ENCODE assay signal across 14 cellular contexts in the genomic region with DNA sequence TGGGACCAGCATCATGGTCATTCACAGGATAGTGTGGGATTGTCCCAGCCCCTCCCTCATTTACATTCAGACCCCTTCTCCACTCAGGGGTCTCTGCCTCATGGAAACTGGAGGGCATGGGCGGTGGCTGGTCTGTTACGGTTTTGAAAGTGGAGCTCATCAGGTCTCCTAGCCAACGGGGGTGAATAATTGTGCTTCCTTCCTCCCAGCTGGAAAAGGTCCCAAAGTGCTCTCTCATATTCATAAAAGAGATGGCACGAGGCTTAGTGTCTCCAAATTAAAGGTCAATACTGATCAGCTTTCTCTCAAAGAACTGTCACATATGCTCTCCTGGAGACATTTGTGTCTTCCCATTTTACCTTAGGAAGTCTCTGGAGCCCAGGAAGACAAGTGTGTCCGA. TPM values are rescaled to one million over a fixed set of nuclear protein-coding genes. Genes with fewer than 3 reads are reported as not detected.
DNase-seq lines count a peak whose midpoint lies in the region; ATAC-seq and TF ChIP-seq lines count a peak whose summit lies in the region.
"Had no signal": no experiment of that assay in that cellular context is flagged by ENCODE, and none has a peak within 500 bp of the region (broad histone marks: within the 10 kb centered on the region; RNA-seq: fewer than 3 reads in every experiment).

No MANE protein-coding gene starts in this region.

- H3K36me3 Mint-ChIP-seq in stimulated activated naive CD8-positive, alpha-beta T cell treated with anti-CD3 and anti-CD28 coated beads, Interleukin-15, Interleukin-2, amounts not matched to agents 100 ng/mL and 50 ng/mL, for 24 hours (ENCODE audit: low read depth), result peaks cover 39% of the 10 kb centered on the region
- H3K36me3 Mint-ChIP-seq in dendritic cell treated with granulocyte-macrophage colony-stimulating factor and Interleukin-4, amounts not matched to agents 40 ng/mL and 50 ng/mL, for 4 days (ENCODE audit: low read depth), result peaks cover 16% of the 10 kb centered on the region
- H3K36me3 Mint-ChIP-seq in naive thymus-derived CD4-positive, alpha-beta T cell, result peaks cover 0 to 13% (median 8%) of the 10 kb centered on the region in 5 donors
- peaks cover 4% of the 10 kb centered on the region for H3K36me3 Mint-ChIP-seq in type B pancreatic cell

- peaks cover 13 to 52% of the 10 kb centered on the region in 2 donors for H3K4me1 ChIP-seq in naive thymus-derived CD4-positive, alpha-beta T cell (ENCODE audit: control insufficient read depth in 2 of 2, insufficient read depth in 2 of 2, low read length in 2 of 2)

- H3K9me3 Mint-ChIP-seq in stimulated activated naive CD8-positive, alpha-beta T cell treated with anti-CD3 and anti-CD28 coated beads, Interleukin-15, Interleukin-2, amounts not matched to agents 100 ng/mL and 50 ng/mL, for 24 hours, result no peaks in the 10 kb centered on the region
- H3K9me3 Mint-ChIP-seq in dendritic cell treated with granulocyte-macrophage colony-stimulating factor and Interleukin-4, amounts not matched to agents 40 ng/mL and 50 ng/mL, for 4 days, result no peaks in the 10 kb centered on the region
- H3K9me3 Mint-ChIP-seq in naive thymus-derived CD4-positive, alpha-beta T cell, result peaks cover 0 to 2% (median 0%) of the 10 kb centered on the region in 11 donors
- no peaks in the 10 kb centered on the region for H3K9me3 Mint-ChIP-seq in type B pancreatic cell

- no peaks in the 10 kb centered on the region for H3K36me3 ChIP-seq in naive thymus-derived CD4-positive, alpha-beta T cell (ENCODE audit: control insufficient read depth in 2 of 3, insufficient read depth in 3 of 3, low read length in 3 of 3)

- no peak for ATAC-seq in stimulated activated naive CD8-positive, alpha-beta T cell treated with anti-CD3 and anti-CD28 coated beads, Interleukin-15, Interleukin-2, amounts not matched to agents 100 U/mL and 50 U/mL, for 24 hours
- ATAC-seq in naive thymus-derived CD4-positive, alpha-beta T cell, result no peak
- ATAC-seq in HG03521 (IDR thresholded peaks at IDR 0.05; ENCODE audit: unreplicated experiment), result no peak

- no peaks in the 10 kb centered on the region for H3K9me3 ChIP-seq in naive thymus-derived CD4-positive, alpha-beta T cell (ENCODE audit: control insufficient read depth in 2 of 3, low read length in 3 of 3)

- H3K4me3 ChIP-seq in naive thymus-derived CD4-positive, alpha-beta T cell (ENCODE audit: low read length), result no peak overlapping the region

- peaks cover 93% of the 10 kb centered on the region for H3K4me1 Mint-ChIP-seq in stimulated activated naive CD8-positive, alpha-beta T cell treated with anti-CD3 and anti-CD28 coated beads, Interleukin-15, Interleukin-2, amounts not matched to agents 100 ng/mL and 50 ng/mL, for 24 hours (ENCODE audit: low read depth)
- peaks cover 86% of the 10 kb centered on the region for H3K4me1 Mint-ChIP-seq in dendritic cell treated with granulocyte-macrophage colony-stimulating factor and Interleukin-4, amounts not matched to agents 40 ng/mL and 50 ng/mL, for 4 days (ENCODE audit: low read depth)
- H3K4me1 Mint-ChIP-seq in naive thymus-derived CD4-positive, alpha-beta T cell, result peaks cover 74 to 98% (median 88%) of the 10 kb centered on the region in 7 donors
- H3K4me1 Mint-ChIP-seq in type B pancreatic cell (ENCODE audit: unreplicated experiment), result peaks cover 62% of the 10 kb centered on the region

- CTCF ChIA-PET in naive thymus-derived CD4-positive, alpha-beta T cell (lab: Charles Lee), result interaction anchor here (0.7 kb wide), 1 partner anchor 157 kb away, joined by 3 read pairs; no protein-coding TSS in a partner anchor
- CTCF ChIA-PET in GM10248 (lab: Yijun Ruan, JAX), result interaction anchor here (1.1 to 6.1 kb wide), 6 partner anchors 10 to 125 kb away, joined by 3 to 37 read pairs (median 10); no protein-coding TSS in a partner anchor

- no peak for DNase-seq in stimulated activated naive CD8-positive, alpha-beta T cell treated with anti-CD3 and anti-CD28 coated beads, Interleukin-15, Interleukin-2, amounts not matched to agents 100 U/mL and 50 U/mL, for 24 hours
- DNase-seq in naive thymus-derived CD4-positive, alpha-beta T cell, result no peak
- DNase-seq in type B pancreatic cell (ENCODE audit: extremely low spot score, unreplicated experiment), result no peak
- no peak for DNase-seq in GM10248 (ENCODE audit: extremely low spot score)
- DNase-seq in COR-L47 (lab: John Stamatoyannopoulos, UW), result no peak
- DNase-seq: activated CD4-positive, alpha-beta T cell treated with anti-CD3 and anti-CD28 coated beads for 48 hours; activated naive CD4-positive, alpha-beta T cell treated with anti-CD3 and anti-CD28 coated beads, Interleukin-2, amount 50 U/mL, for 16 hours; NCI-H345; SIG-M5; stimulated activated CD4-positive, alpha-beta T cell treated with anti-CD3 and anti-CD28 coated beads, Interleukin-2, amount 100 ng/mL, for 24 hours had no signal

- H3K4me3 Mint-ChIP-seq in stimulated activated naive CD8-positive, alpha-beta T cell treated with anti-CD3 and anti-CD28 coated beads, Interleukin-15, Interleukin-2, amounts not matched to agents 100 ng/mL and 50 ng/mL, for 24 hours, result peak overlapping the region; percentile 11
- no peak overlapping the region for H3K4me3 Mint-ChIP-seq in dendritic cell treated with granulocyte-macrophage colony-stimulating factor and Interleukin-4, amounts not matched to agents 40 ng/mL and 50 ng/mL, for 4 days
- H3K4me3 Mint-ChIP-seq in naive thymus-derived CD4-positive, alpha-beta T cell, result peak overlapping the region in 9 of 10 donors; percentile 6 to 79 (median 63)
- peak overlapping the region; percentile 23 for H3K4me3 Mint-ChIP-seq in type B pancreatic cell

- H3K27ac ChIP-seq in naive thymus-derived CD4-positive, alpha-beta T cell (ENCODE audit: low read depth, low read length), result no peak overlapping the region
- H3K27ac ChIP-seq: KMS-11 had no signal

- POLR2A ChIA-PET in naive thymus-derived CD4-positive, alpha-beta T cell (lab: Charles Lee), result interaction anchor here (0.6 to 1.1 kb wide), 3 partner anchors 16 to 197 kb away, joined by 3 to 6 read pairs (median 4); no protein-coding TSS in a partner anchor
- POLR2A ChIA-PET in GM10248 (lab: Yijun Ruan, JAX), result no interaction called here

- TF ChIP-seq CTCF in type B pancreatic cell (conservative IDR thresholded peaks at IDR 0.05), result no peak
- TF ChIP-seq CTCF in GM10248 (IDR thresholded peaks at IDR 0.05; ENCODE audit: control extremely low read depth, extremely low read depth, low read depth, missing control alignments), result no peak

- intact Hi-C loops in dendritic cell treated with granulocyte-macrophage colony-stimulating factor and Interleukin-4, amounts not matched to agents 40 ng/mL and 50 ng/mL, for 4 days (cut with micrococcal nuclease), result loop anchor here (5.0 to 10.0 kb wide), 2 partner anchors 42 to 359 kb away; no protein-coding TSS in a partner anchor
- intact Hi-C loops in naive thymus-derived CD4-positive, alpha-beta T cell (cut with micrococcal nuclease), result loop anchor here (1.0 to 5.0 kb wide), 4 partner anchors 15 to 37 kb away; no protein-coding TSS in a partner anchor

- H3K27me3 Mint-ChIP-seq in stimulated activated naive CD8-positive, alpha-beta T cell treated with anti-CD3 and anti-CD28 coated beads, Interleukin-15, Interleukin-2, amounts not matched to agents 100 ng/mL and 50 ng/mL, for 24 hours, result no peaks in the 10 kb centered on the region
- H3K27me3 Mint-ChIP-seq in dendritic cell treated with granulocyte-macrophage colony-stimulating factor and Interleukin-4, amounts not matched to agents 40 ng/mL and 50 ng/mL, for 4 days, result no peaks in the 10 kb centered on the region
- no peaks in the 10 kb centered on the region for H3K27me3 Mint-ChIP-seq in naive thymus-derived CD4-positive, alpha-beta T cell
- H3K27me3 Mint-ChIP-seq in type B pancreatic cell, result no peaks in the 10 kb centered on the region

- no peaks in the 10 kb centered on the region for H3K27me3 ChIP-seq in naive thymus-derived CD4-positive, alpha-beta T cell (ENCODE audit: control insufficient read depth in 2 of 2, insufficient read depth in 2 of 2, low read length in 2 of 2)

- H3K27ac Mint-ChIP-seq in stimulated activated naive CD8-positive, alpha-beta T cell treated with anti-CD3 and anti-CD28 coated beads, Interleukin-15, Interleukin-2, amounts not matched to agents 100 ng/mL and 50 ng/mL, for 24 hours, result peak overlapping the region; percentile 16
- H3K27ac Mint-ChIP-seq in dendritic cell treated with granulocyte-macrophage colony-stimulating factor and Interleukin-4, amounts not matched to agents 40 ng/mL and 50 ng/mL, for 4 days, result peak overlapping the region; percentile 66
- peak overlapping the region in 4 of 9 donors; percentile 4 to 60 (median 26) for H3K27ac Mint-ChIP-seq in naive thymus-derived CD4-positive, alpha-beta T cell
- peak overlapping the region; percentile 45 for H3K27ac Mint-ChIP-seq in type B pancreatic cell

RNA-seq across cellular contexts. Expression of a gene that starts 19.9 kb away (rescaled TPM):
- total RNA-seq in naive thymus-derived CD4-positive, alpha-beta T cell, result 10 to 100 TPM; 23.4 to 39.6 (median 29.9) TPM
- polyA plus RNA-seq in naive thymus-derived CD4-positive, alpha-beta T cell, result 10 to 100 TPM in 1 of 2 donors, 1 to 10 TPM in 1; 6.9 to 13.9 TPM
- total RNA-seq in type B pancreatic cell (ENCODE audit: low replicate concordance), result 35.9 and 43.9 TPM in 2 replicates
